32 cellular contexts compared by ENCODE assay signal in the genomic region with DNA sequence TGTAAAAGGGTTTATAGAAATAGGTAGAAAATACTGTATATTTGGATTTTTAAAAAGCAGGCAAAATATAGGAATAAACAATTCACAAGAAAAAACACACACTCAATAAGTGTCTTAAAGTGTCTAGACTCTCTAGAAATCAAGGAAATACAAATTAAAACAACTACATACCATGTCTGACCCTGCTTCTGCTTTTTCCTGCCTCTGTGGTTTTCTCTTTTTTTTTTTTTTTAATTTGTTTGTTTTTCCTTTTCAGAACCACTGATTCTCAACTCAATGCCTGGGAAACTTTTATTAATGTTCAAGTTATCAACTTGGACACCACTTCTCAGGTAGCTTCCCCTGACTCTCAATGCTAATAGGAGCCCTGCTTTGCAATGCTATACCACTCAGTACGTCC. TPM values are rescaled to one million over a fixed set of nuclear protein-coding genes. Genes with fewer than 3 reads are reported as not detected.
"Had no signal": no experiment of that assay in that cellular context is flagged by ENCODE, and none has a peak within 500 bp of the region (broad histone marks: within the 10 kb centered on the region; RNA-seq: fewer than 3 reads in every experiment).

No MANE protein-coding gene starts in this region.

- H3K27me3 ChIP-seq: ascending aorta, breast epithelium, esophagus squamous epithelium, gastrocnemius medialis, left lung, pancreas, suprapubic skin, tibial artery had no signal

- H3K4me3 Mint-ChIP-seq: activated naive CD4-positive, alpha-beta T cell treated with anti-CD3 and anti-CD28 coated beads for 36 hours; activated naive CD8-positive, alpha-beta T cell treated with anti-CD3 and anti-CD28 coated beads for 36 hours; naive B cell; nephron progenitor cell had no signal

- H3K27me3 Mint-ChIP-seq: activated naive CD8-positive, alpha-beta T cell treated with anti-CD3 and anti-CD28 coated beads for 36 hours had no signal

- H3K4me1 ChIP-seq: breast epithelium, esophagus squamous epithelium, gastrocnemius medialis, left lung, lower lobe of right lung, prostate gland had no signal

- H3K36me3 ChIP-seq: ascending aorta, breast epithelium, esophagus squamous epithelium, gastrocnemius medialis, left lung, lower lobe of right lung, pancreas, prostate gland, suprapubic skin, tibial artery had no signal

- H3K27ac Mint-ChIP-seq: activated naive CD4-positive, alpha-beta T cell treated with anti-CD3 and anti-CD28 coated beads for 36 hours; activated naive CD8-positive, alpha-beta T cell treated with anti-CD3 and anti-CD28 coated beads for 36 hours; naive B cell; nephron progenitor cell had no signal

- H3K27ac ChIP-seq: ascending aorta, breast epithelium, epithelial cell of prostate, esophagus squamous epithelium, gastrocnemius medialis, left lung, lower lobe of right lung, pancreas, prostate gland, skin epidermis, suprapubic skin, tibial artery, VCaP had no signal

- DNase-seq: activated CD4-positive, alpha-beta T cell treated with anti-CD3 and anti-CD28 coated beads for 48 hours; activated CD4-positive, alpha-beta T cell treated with anti-CD3 and anti-CD28 coated beads, Interleukin-2, amount 50 U/mL, for 48 hours; activated CD8-positive, alpha-beta memory T cell treated with anti-CD3 and anti-CD28 coated beads for 24 hours; activated effector memory CD4-positive, alpha-beta T cell treated with Interleukin-2 at 50 U/mL for 16 hours; activated naive CD4-positive, alpha-beta T cell treated with anti-CD3 and anti-CD28 coated beads for 36 hours; activated naive CD8-positive, alpha-beta T cell treated with anti-CD3 and anti-CD28 coated beads for 36 hours; central memory CD4-positive, alpha-beta T cell; effector CD8-positive, alpha-beta T cell; esophagus squamous epithelium; gastrocnemius medialis; glutamatergic neuron; left lung; lower lobe of right lung; naive B cell; nephron progenitor cell; pancreas; retina; stimulated activated CD4-positive, alpha-beta T cell treated with anti-CD3 and anti-CD28 coated beads, Interleukin-1b, Interleukin-23, amount 100 ng/mL, for 48 hours; stimulated activated naive CD4-positive, alpha-beta T cell; tibial artery had no signal

- H3K4me1 Mint-ChIP-seq: activated naive CD8-positive, alpha-beta T cell treated with anti-CD3 and anti-CD28 coated beads for 36 hours; naive B cell had no signal

- H3K9me3 ChIP-seq: ascending aorta, esophagus squamous epithelium, gastrocnemius medialis, left lung, lower lobe of right lung, pancreas, prostate gland, suprapubic skin, tibial artery had no signal

- ATAC-seq: activated CD4-positive, CD25-positive, alpha-beta regulatory T cell treated with anti-CD3 and anti-CD28 coated beads, Interleukin-2, amount 50 U/mL, for 24 hours; gastrocnemius medialis; left lung; lower lobe of right lung; pancreas; sciatic nerve had no signal

- H3K4me3 ChIP-seq: ascending aorta, breast epithelium, esophagus squamous epithelium, gastrocnemius medialis, left lung, lower lobe of right lung, pancreas, prostate gland, skin epidermis, suprapubic skin, tibial artery had no signal

- H3K36me3 Mint-ChIP-seq: activated naive CD8-positive, alpha-beta T cell treated with anti-CD3 and anti-CD28 coated beads for 36 hours; naive B cell had no signal

- H3K9me3 Mint-ChIP-seq: activated naive CD8-positive, alpha-beta T cell treated with anti-CD3 and anti-CD28 coated beads for 36 hours had no signal

RNA-seq across cellular contexts. Expression of gene TAS2R1, which starts 25.5 kb away (rescaled TPM):
- total RNA-seq: activated naive CD4-positive, alpha-beta T cell treated with anti-CD3 and anti-CD28 coated beads for 36 hours; activated naive CD8-positive, alpha-beta T cell treated with anti-CD3 and anti-CD28 coated beads for 36 hours; ascending aorta; breast epithelium; dermis microvascular lymphatic vessel endothelial cell; esophagus squamous epithelium; gastrocnemius medialis; left lung; lower lobe of right lung; pancreas; prostate gland; sciatic nerve; suprapubic skin; T-helper 1 cell treated with Interleukin-12 subunit alpha and Interleukin-12 subunit beta and Interleukin-4 antibody, amounts not matched to agents 30 ng/mL and 1 ng/mL, for 36 hours; urinary bladder had no signal
